Comparison of ENCODE assay signal across 16 cellular contexts in the genomic region with DNA sequence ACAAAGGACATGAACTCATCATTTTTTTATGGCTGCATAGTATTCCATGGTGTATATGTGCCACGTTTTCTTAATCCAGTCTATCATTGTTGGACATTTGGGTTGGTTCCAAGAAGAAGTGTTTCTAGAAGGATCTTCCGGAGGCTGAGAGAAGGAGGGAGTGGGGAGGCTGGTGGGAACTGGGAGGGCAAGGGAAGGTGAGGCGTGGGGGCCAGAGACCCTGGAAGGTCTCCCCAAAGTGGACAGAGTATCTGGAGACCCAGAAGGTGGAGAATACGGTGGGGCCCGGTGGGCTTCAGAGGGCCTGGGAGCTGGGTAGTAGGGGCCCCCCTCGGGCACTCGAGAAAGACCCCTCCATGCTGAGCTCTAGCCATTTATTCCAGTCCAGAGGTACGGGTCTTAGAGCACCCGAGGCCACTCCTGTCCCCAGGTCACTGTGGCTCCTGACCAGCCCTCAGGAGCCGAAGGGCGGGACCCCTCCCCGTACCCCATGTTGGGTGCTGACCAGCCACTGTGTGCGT. TPM values are rescaled to one million over a fixed set of nuclear protein-coding genes. Genes with fewer than 3 reads are reported as not detected.
A peak's percentile ranks its signal among the peaks of the same experiment; 100 is the strongest.
DNase-seq lines count a peak whose midpoint lies in the region; ATAC-seq and TF ChIP-seq lines count a peak whose summit lies in the region.
"Had no signal": no experiment of that assay in that cellular context is flagged by ENCODE, and none has a peak within 500 bp of the region (broad histone marks: within the 10 kb centered on the region; RNA-seq: fewer than 3 reads in every experiment).

No MANE protein-coding gene starts in this region.

- H3K9me3 ChIP-seq in left ventricle myocardium inferior (replicated peaks) (no peaks in the 10 kb centered on the region), mucosa of stomach (ENCODE audit: control insufficient read depth, low read length) (no peaks in the 10 kb centered on the region)

- H3K9me3 Mint-ChIP-seq in type B pancreatic cell, result no peaks in the 10 kb centered on the region

- DNase-seq in activated CD4-positive, CD25-positive, alpha-beta regulatory T cell treated with anti-CD3 and anti-CD28 coated beads, Interleukin-2, amount 50 U/mL, for 72 hours, result peak; percentile 20
- DNase-seq in left cardiac atrium, result peak; percentile 11
- no peak for DNase-seq in left ventricle myocardium inferior
- DNase-seq in type B pancreatic cell (ENCODE audit: extremely low spot score, unreplicated experiment), result peak; percentile 62
- DNase-seq: DMS79 treated with DMSO at 0.1 percent for 48 hours, IMR-90, NCI-H1417 treated with DMSO at 0.1 percent for 48 hours, NCI-H187 treated with DMSO at 0.1 percent for 48 hours, NCI-H526 had no signal

- ATAC-seq in activated CD4-positive, CD25-positive, alpha-beta regulatory T cell treated with anti-CD3 and anti-CD28 coated beads, Interleukin-2, amount 50 U/mL, for 24 hours, result no peak
- ATAC-seq in left cardiac atrium (no peak), GM21529 (IDR thresholded peaks at IDR 0.05; ENCODE audit: unreplicated experiment) (no peak), GM19463 (IDR thresholded peaks at IDR 0.05; ENCODE audit: unreplicated experiment) (no peak)

- no peak overlapping the region for H3K27ac ChIP-seq in left ventricle myocardium inferior (replicated peaks)

- H3K9ac ChIP-seq in mucosa of stomach (ENCODE audit: low read length), result peak overlapping the region; percentile 76

- H3K4me3 Mint-ChIP-seq in type B pancreatic cell, result no peak overlapping the region
- H3K4me3 Mint-ChIP-seq: CD14-positive monocyte had no signal

- H3K27me3 Mint-ChIP-seq in type B pancreatic cell, result peaks cover 22% of the 10 kb centered on the region

- H3K36me3 ChIP-seq in left ventricle myocardium inferior, result no peaks in the 10 kb centered on the region
- H3K36me3 ChIP-seq in mucosa of stomach (ENCODE audit: control insufficient read depth, insufficient read depth, low read length), result no peaks in the 10 kb centered on the region

- no peaks in the 10 kb centered on the region for H3K4me1 ChIP-seq in left ventricle myocardium inferior
- peaks cover 69% of the 10 kb centered on the region for H3K4me1 ChIP-seq in mucosa of stomach (ENCODE audit: control insufficient read depth, insufficient read depth, low read length)

- H3K27me3 ChIP-seq in left ventricle myocardium inferior (ENCODE audit: low read depth) (peaks cover 54% of the 10 kb centered on the region), mucosa of stomach (ENCODE audit: control insufficient read depth, insufficient read depth, low read length) (no peaks in the 10 kb centered on the region)

- intact Hi-C loops in left cardiac atrium (cut with DNase I) (no loop called here), left ventricle myocardium inferior (cut with micrococcal nuclease) (no loop called here)

- no peaks in the 10 kb centered on the region for H3K4me1 Mint-ChIP-seq in type B pancreatic cell (ENCODE audit: unreplicated experiment)
- H3K4me1 Mint-ChIP-seq: CD14-positive monocyte had no signal

- no peak overlapping the region for H3K27ac Mint-ChIP-seq in type B pancreatic cell
- H3K27ac Mint-ChIP-seq: CD14-positive monocyte had no signal

- TF ChIP-seq CTCF in left ventricle myocardium inferior (IDR thresholded peaks at IDR 0.05; ENCODE audit: borderline replicate concordance), result no peak
- TF ChIP-seq CTCF in type B pancreatic cell (conservative IDR thresholded peaks at IDR 0.05), result no peak

- H3K4me3 ChIP-seq in left ventricle myocardium inferior (no peak overlapping the region), mucosa of stomach (ENCODE audit: low read length) (peak overlapping the region; percentile 41)

- H3K36me3 Mint-ChIP-seq in type B pancreatic cell, result no peaks in the 10 kb centered on the region
- H3K36me3 Mint-ChIP-seq: CD14-positive monocyte had no signal

RNA-seq across cellular contexts. Expression of a gene that starts 38.9 kb away (rescaled TPM):
- total RNA-seq in left cardiac atrium (not detected), left ventricle myocardium inferior (not detected), type B pancreatic cell (ENCODE audit: low replicate concordance) (0.10 and 1.4 TPM in 2 replicates)
- total RNA-seq: H4, IMR-90, M059J had no signal

RNA-seq across cellular contexts. Expression of a gene that starts 44.1 kb away (rescaled TPM):
- total RNA-seq in left cardiac atrium, result under 1 TPM in 1 of 2 donors, not detected in 1; 0.26 TPM
- 0.03 TPM for total RNA-seq in left ventricle myocardium inferior
- total RNA-seq in type B pancreatic cell (ENCODE audit: low replicate concordance), result 1.5 and 2.7 TPM in 2 replicates
- total RNA-seq: H4, IMR-90, M059J had no signal
